In the genomic region with DNA sequence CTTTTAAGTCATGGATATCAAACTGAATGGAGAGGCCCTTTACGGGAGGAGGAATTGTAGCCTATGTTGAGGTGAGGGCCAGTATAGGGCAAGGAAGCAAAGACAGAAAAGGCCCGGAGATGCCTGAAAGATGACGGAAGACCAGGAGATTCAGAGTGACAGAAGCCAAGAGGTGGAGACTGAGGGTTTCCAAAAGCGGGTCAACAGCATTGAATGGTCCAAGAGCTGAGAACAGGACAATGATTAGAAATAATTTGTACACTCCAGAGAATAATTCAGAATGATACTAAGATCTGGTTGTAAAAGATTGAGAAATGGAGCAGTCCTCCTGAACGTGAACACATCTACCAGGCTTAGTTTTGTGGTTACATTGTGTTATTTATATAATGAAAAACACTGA, we compare ENCODE assay signal across 9 cellular contexts.
"Had no signal": no experiment of that assay in that cellular context is flagged by ENCODE, and none has a peak within 500 bp of the region (broad histone marks: within the 10 kb centered on the region; RNA-seq: fewer than 3 reads in every experiment).

No MANE protein-coding gene starts in this region.

- H3K9me3 Mint-ChIP-seq: GM23338, HFFc6 had no signal

- H2AFZ ChIP-seq: GM23248, GM23338 had no signal

- DNase-seq: GM23248, GOT3, H7, H9, HCEC 1CT, HFFc6 had no signal

- H3K4me2 ChIP-seq: GM23338 had no signal

- H3K36me3 ChIP-seq: HAP-1 had no signal

- H3K27ac ChIP-seq: GM23248 had no signal

- ATAC-seq: GM23338, HCT116 had no signal

- H3K9me3 ChIP-seq: HAP-1 had no signal

- H3K4me3 ChIP-seq: GM23248, GM23338, HAP-1 had no signal

- H3K27ac Mint-ChIP-seq: GM23338, H9, HFFc6 had no signal

- H3K4me1 ChIP-seq: HAP-1 had no signal

- H3K4me3 Mint-ChIP-seq: GM23338, H9, HFFc6 had no signal
